Comparison of ENCODE assay signal across 29 cellular contexts in genomic region chr3:17913349-17913748, GRCh38.
"Had no signal": no experiment of that assay in that cellular context is flagged by ENCODE, and none has a peak within 500 bp of the region (broad histone marks: within the 10 kb centered on the region; RNA-seq: fewer than 3 reads in every experiment).

No MANE protein-coding gene starts in this region.

- H3K9ac ChIP-seq: SK-N-SH had no signal

- H3K4me2 ChIP-seq: SK-N-SH had no signal

- DNase-seq: MM.1S, MV-4-11, NCI-H1092, NCI-H1105, NCI-H1417 treated with DMSO at 0.1 percent for 48 hours, NCI-H1436 treated with DMSO at 0.1 percent for 48 hours, NCI-H1694 treated with DMSO at 0.1 percent for 48 hours, NCI-H187 treated with DMSO at 0.1 percent for 48 hours, NCI-H2029, NCI-H2081, NCI-H2171, NCI-H226, NCI-H446 treated with DMSO at 0.1 percent for 48 hours, NCI-H510A, NCI-H524, NCI-H526, NCI-H69, NCI-H748 treated with DMSO at 0.1 percent for 48 hours, NCI-H82, OCI-M1, PC-3, Peyer's patch, Right ventricle myocardium superior, RPMI8226, SHP77 treated with DMSO at 0.1 percent for 48 hours, SK-N-SH, SW 1271, T-helper 1 cell had no signal

- H3K27ac ChIP-seq: Peyer's patch, SJSA1 had no signal

- H3K9me2 ChIP-seq: SK-N-SH had no signal

- H3K36me3 ChIP-seq: Peyer's patch, SJSA1 had no signal

- H3K27me3 ChIP-seq: Peyer's patch, SJSA1 had no signal

- H3K4me1 ChIP-seq: SJSA1 had no signal

- H3K9me3 ChIP-seq: Peyer's patch, SJSA1, SK-N-SH had no signal

- H3K4me3 ChIP-seq: Peyer's patch, SJSA1 had no signal
